In genomic region chr11:32305460-32305859, GRCh38 we compare ENCODE assay signal across 27 cellular contexts.
"Had no signal": no experiment of that assay in that cellular context is flagged by ENCODE, and none has a peak within 500 bp of the region (broad histone marks: within the 10 kb centered on the region; RNA-seq: fewer than 3 reads in every experiment).

No MANE protein-coding gene starts in this region.

- DNase-seq: activated CD4-positive, alpha-beta T cell treated with anti-CD3 and anti-CD28 coated beads for 48 hours; activated CD4-positive, alpha-beta T cell treated with anti-CD3 and anti-CD28 coated beads, Interleukin-2, amount 50 U/mL, for 4 hours; activated CD4-positive, CD25-positive, alpha-beta regulatory T cell treated with anti-CD3 and anti-CD28 coated beads, Interleukin-2, amount 50 U/mL, for 72 hours; activated CD8-positive, alpha-beta memory T cell treated with anti-CD3 and anti-CD28 coated beads, Interleukin-2, amount 10 ng/mL, durations not matched to agents 7 days and 5 days; activated gamma-delta T cell; activated naive CD4-positive, alpha-beta T cell treated with anti-CD3 and anti-CD28 coated beads for 36 hours; activated T-cell treated with anti-CD3 and anti-CD28 coated beads, Interleukin-2, amount 50 U/mL, for 24 hours; amygdala; MG63; NCI-H1092 treated with DMSO at 0.1 percent for 48 hours; NCI-H1436; NCI-H2029 treated with DMSO at 0.1 percent for 48 hours; NCI-H345; NCI-H510A; NCI-H526 treated with DMSO at 0.1 percent for 48 hours; NCI-H82; Peyer's patch; SHP77 had no signal

- H3K4me2 ChIP-seq: KMS-11 had no signal

- H3K9me3 Mint-ChIP-seq: activated naive CD4-positive, alpha-beta T cell treated with anti-CD3 and anti-CD28 coated beads for 36 hours; activated T-cell treated with anti-CD3 and anti-CD28 coated beads, Interleukin-2, amount 50 U/mL, for 24 hours; central memory CD8-positive, alpha-beta T cell; T-helper 1 cell treated with Interleukin-12 subunit alpha and Interleukin-12 subunit beta and Interleukin-4 antibody, amounts not matched to agents 30 μg/mL and 1 μg/mL, for 36 hours; WTC11 had no signal

- H3K36me3 ChIP-seq: MG63, Peyer's patch, SJSA1 had no signal

- H3K9me3 ChIP-seq: MG63, Peyer's patch, SJSA1 had no signal

- H3K4me1 ChIP-seq: Peyer's patch, SJSA1 had no signal

- FAIRE-seq: astrocyte had no signal

- H3K27me3 Mint-ChIP-seq: activated T-cell treated with anti-CD3 and anti-CD28 coated beads, Interleukin-2, amount 50 U/mL, for 24 hours had no signal

- H3K27me3 ChIP-seq: MG63, Peyer's patch, SJSA1 had no signal

- H3K36me3 Mint-ChIP-seq: activated CD8-positive, alpha-beta memory T cell treated with anti-CD3 and anti-CD28 coated beads, Interleukin-2, amount 10 ng/mL, durations not matched to agents 7 days and 5 days; activated naive CD8-positive, alpha-beta T cell; brain; WTC11 had no signal

- ATAC-seq: activated CD8-positive, alpha-beta memory T cell treated with anti-CD3 and anti-CD28 coated beads, Interleukin-2, amount 10 ng/mL, durations not matched to agents 7 days and 5 days; SK-N-SH treated with all-trans-retinoic acid at 6 μM for 48 hours; WTC11 had no signal

- H3K9ac ChIP-seq: KMS-11 had no signal

- H3K27ac Mint-ChIP-seq: activated CD8-positive, alpha-beta memory T cell treated with anti-CD3 and anti-CD28 coated beads, Interleukin-2, amount 10 ng/mL, durations not matched to agents 7 days and 5 days; activated naive CD4-positive, alpha-beta T cell treated with anti-CD3 and anti-CD28 coated beads for 36 hours; activated naive CD8-positive, alpha-beta T cell; activated T-cell treated with anti-CD3 and anti-CD28 coated beads, Interleukin-2, amount 50 U/mL, for 24 hours; brain; T-helper 1 cell treated with Interleukin-12 subunit alpha and Interleukin-12 subunit beta and Interleukin-4 antibody, amounts not matched to agents 30 μg/mL and 1 μg/mL, for 36 hours; WTC11 had no signal

- H3K4me3 Mint-ChIP-seq: activated CD8-positive, alpha-beta memory T cell treated with anti-CD3 and anti-CD28 coated beads, Interleukin-2, amount 10 ng/mL, durations not matched to agents 7 days and 5 days; activated naive CD4-positive, alpha-beta T cell treated with anti-CD3 and anti-CD28 coated beads for 36 hours; activated naive CD8-positive, alpha-beta T cell; activated T-cell treated with anti-CD3 and anti-CD28 coated beads, Interleukin-2, amount 50 U/mL, for 24 hours; brain; central memory CD8-positive, alpha-beta T cell; T-helper 1 cell treated with Interleukin-12 subunit alpha and Interleukin-12 subunit beta and Interleukin-4 antibody, amounts not matched to agents 30 μg/mL and 1 μg/mL, for 36 hours; WTC11 had no signal

- H3K4me1 Mint-ChIP-seq: activated CD8-positive, alpha-beta memory T cell treated with anti-CD3 and anti-CD28 coated beads, Interleukin-2, amount 10 ng/mL, durations not matched to agents 7 days and 5 days; central memory CD8-positive, alpha-beta T cell had no signal

- H3K4me3 ChIP-seq: MG63, Peyer's patch, SJSA1 had no signal

- H3K27ac ChIP-seq: KMS-11, Peyer's patch, SJSA1 had no signal
